ENCODE assay signal across 1 cellular context in genomic region chr10:17616403-17617030, GRCh38.
TF ChIP-seq lines count a peak whose summit lies in the region.

No MANE protein-coding gene starts in this region.

TF ChIP-seq in K562, 482 proteins besides CTCF, POLR2A, EP300 and RAD21 (continued from another document and continues in another):
- TF ChIP-seq HMGXB4 (CRISPR knock-in tag; IDR thresholded peaks at IDR 0.05) (no peak), HDGF (IDR thresholded peaks at IDR 0.05) (no peak), ZBTB8A (IDR thresholded peaks at IDR 0.05; ENCODE audit: partially characterized antibody) (no peak), ZNF143 (CRISPR knock-in tag; IDR thresholded peaks at IDR 0.05) (no peak), MED1 (CRISPR knock-in tag; IDR thresholded peaks at IDR 0.05; ENCODE audit: borderline replicate concordance) (no peak), HNRNPK (IDR thresholded peaks at IDR 0.05; ENCODE audit: low read depth, low read length, poor library complexity, severe bottlenecking) (no peak), PTBP1 (IDR thresholded peaks at IDR 0.05; ENCODE audit: low read depth, low read length) (no peak), ZNF655 (CRISPR knock-in tag; IDR thresholded peaks at IDR 0.05) (no peak), ZBTB17 (CRISPR knock-in tag; IDR thresholded peaks at IDR 0.05) (no peak), ERF (CRISPR knock-in tag; IDR thresholded peaks at IDR 0.05) (no peak), ZNF695 (CRISPR knock-in tag; IDR thresholded peaks at IDR 0.05) (no peak), HNRNPH1 (optimal IDR thresholded peaks at IDR 0.05; ENCODE audit: low read depth, low read length) (no peak), TCF3 (CRISPR knock-in tag; IDR thresholded peaks at IDR 0.05) (peak; percentile 32; the same call in 1 of the 2 replicates), RBM15 (IDR thresholded peaks at IDR 0.05; ENCODE audit: insufficient read depth, low read length) (no peak), ZNF639 (CRISPR knock-in tag; conservative IDR thresholded peaks at IDR 0.05 in 1 of 2, IDR thresholded peaks at IDR 0.05 in 1 of 2) (no peak), PCBP1 (IDR thresholded peaks at IDR 0.05; ENCODE audit: low read depth, low read length, poor library complexity, severe bottlenecking) (no peak), SUPT5H (IDR thresholded peaks at IDR 0.05) (no peak), KDM1A (IDR thresholded peaks at IDR 0.05) (peak; percentile 95), POLR2AphosphoS2 (IDR thresholded peaks at IDR 0.05; ENCODE audit: low read length) (no peak), PRMT5 (CRISPR knock-in tag; IDR thresholded peaks at IDR 0.05) (no peak), SMAD1 (IDR thresholded peaks at IDR 0.05; ENCODE audit: low read depth, low read length, partially characterized antibody) (no peak), NR3C1 (CRISPR knock-in tag; IDR thresholded peaks at IDR 0.05) (no peak), HNRNPLL (IDR thresholded peaks at IDR 0.05; ENCODE audit: low read depth, low read length, poor library complexity, severe bottlenecking) (no peak), ARID4B (CRISPR knock-in tag; IDR thresholded peaks at IDR 0.05) (no peak), JUN (IDR thresholded peaks at IDR 0.05; ENCODE audit: borderline replicate concordance, low read depth, low read length) (no peak), JUN (CRISPR knock-in tag; IDR thresholded peaks at IDR 0.05; ENCODE audit: borderline replicate concordance) (no peak), MGA (IDR thresholded peaks at IDR 0.05) (no peak), KLF16 (IDR thresholded peaks at IDR 0.05) (no peak), ZNF77 (CRISPR knock-in tag; IDR thresholded peaks at IDR 0.05) (no peak), RBFOX2 (IDR thresholded peaks at IDR 0.05; ENCODE audit: low read depth, low read length) (no peak)
- TF ChIP-seq, protein P1, sequence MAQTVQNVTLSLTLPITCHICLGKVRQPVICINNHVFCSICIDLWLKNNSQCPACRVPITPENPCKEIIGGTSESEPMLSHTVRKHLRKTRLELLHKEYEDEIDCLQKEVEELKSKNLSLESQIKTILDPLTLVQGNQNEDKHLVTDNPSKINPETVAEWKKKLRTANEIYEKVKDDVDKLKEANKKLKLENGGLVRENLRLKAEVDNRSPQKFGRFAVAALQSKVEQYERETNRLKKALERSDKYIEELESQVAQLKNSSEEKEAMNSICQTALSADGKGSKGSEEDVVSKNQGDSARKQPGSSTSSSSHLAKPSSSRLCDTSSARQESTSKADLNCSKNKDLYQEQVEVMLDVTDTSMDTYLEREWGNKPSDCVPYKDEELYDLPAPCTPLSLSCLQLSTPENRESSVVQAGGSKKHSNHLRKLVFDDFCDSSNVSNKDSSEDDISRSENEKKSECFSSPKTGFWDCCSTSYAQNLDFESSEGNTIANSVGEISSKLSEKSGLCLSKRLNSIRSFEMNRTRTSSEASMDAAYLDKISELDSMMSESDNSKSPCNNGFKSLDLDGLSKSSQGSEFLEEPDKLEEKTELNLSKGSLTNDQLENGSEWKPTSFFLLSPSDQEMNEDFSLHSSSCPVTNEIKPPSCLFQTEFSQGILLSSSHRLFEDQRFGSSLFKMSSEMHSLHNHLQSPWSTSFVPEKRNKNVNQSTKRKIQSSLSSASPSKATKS (CRISPR knock-in tag; IDR thresholded peaks at IDR 0.05) = no peak
- TF ChIP-seq, protein P2, sequence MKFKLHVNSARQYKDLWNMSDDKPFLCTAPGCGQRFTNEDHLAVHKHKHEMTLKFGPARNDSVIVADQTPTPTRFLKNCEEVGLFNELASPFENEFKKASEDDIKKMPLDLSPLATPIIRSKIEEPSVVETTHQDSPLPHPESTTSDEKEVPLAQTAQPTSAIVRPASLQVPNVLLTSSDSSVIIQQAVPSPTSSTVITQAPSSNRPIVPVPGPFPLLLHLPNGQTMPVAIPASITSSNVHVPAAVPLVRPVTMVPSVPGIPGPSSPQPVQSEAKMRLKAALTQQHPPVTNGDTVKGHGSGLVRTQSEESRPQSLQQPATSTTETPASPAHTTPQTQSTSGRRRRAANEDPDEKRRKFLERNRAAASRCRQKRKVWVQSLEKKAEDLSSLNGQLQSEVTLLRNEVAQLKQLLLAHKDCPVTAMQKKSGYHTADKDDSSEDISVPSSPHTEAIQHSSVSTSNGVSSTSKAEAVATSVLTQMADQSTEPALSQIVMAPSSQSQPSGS (CRISPR knock-in tag; IDR thresholded peaks at IDR 0.05) = no peak
- TF ChIP-seq, protein P3, sequence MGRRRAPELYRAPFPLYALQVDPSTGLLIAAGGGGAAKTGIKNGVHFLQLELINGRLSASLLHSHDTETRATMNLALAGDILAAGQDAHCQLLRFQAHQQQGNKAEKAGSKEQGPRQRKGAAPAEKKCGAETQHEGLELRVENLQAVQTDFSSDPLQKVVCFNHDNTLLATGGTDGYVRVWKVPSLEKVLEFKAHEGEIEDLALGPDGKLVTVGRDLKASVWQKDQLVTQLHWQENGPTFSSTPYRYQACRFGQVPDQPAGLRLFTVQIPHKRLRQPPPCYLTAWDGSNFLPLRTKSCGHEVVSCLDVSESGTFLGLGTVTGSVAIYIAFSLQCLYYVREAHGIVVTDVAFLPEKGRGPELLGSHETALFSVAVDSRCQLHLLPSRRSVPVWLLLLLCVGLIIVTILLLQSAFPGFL (CRISPR knock-in tag; IDR thresholded peaks at IDR 0.05) = no peak
